8 cellular contexts compared by ENCODE assay signal in genomic region chr9:76810377-76810957, GRCh38. TPM values are rescaled to one million over a fixed set of nuclear protein-coding genes. Genes with fewer than 3 reads are reported as not detected.
DNase-seq lines count a peak whose midpoint lies in the region; ATAC-seq, FAIRE-seq and TF ChIP-seq lines count a peak whose summit lies in the region.

No MANE protein-coding gene starts in this region.

- peaks cover 6% of the 10 kb centered on the region for H3K4me1 Mint-ChIP-seq in astrocyte (ENCODE audit: low read depth, unreplicated experiment)

- H3K4me3 ChIP-seq in astrocyte (ENCODE audit: insufficient read depth, low read depth, low read length): no peak overlapping the region

- H3K79me2 ChIP-seq in astrocyte (ENCODE audit: insufficient read depth, low read length): no peaks in the 10 kb centered on the region

- no peak overlapping the region for H3K27ac ChIP-seq in astrocyte (ENCODE audit: low read depth, low read length)

- no peaks in the 10 kb centered on the region for H3K4me1 ChIP-seq in astrocyte (ENCODE audit: insufficient read depth, low read length)

- H3K36me3 Mint-ChIP-seq in astrocyte (ENCODE audit: low read depth, unreplicated experiment): no peaks in the 10 kb centered on the region

- no peaks in the 10 kb centered on the region for H3K9me3 ChIP-seq in astrocyte (ENCODE audit: insufficient read depth, low read depth, low read length)

- DNase-seq in Ammon's horn (ENCODE audit: low spot score) (peak; percentile 85), GM13977 (ENCODE audit: low spot score) (peak; percentile 39), NCI-H2227 treated with DMSO at 0.1 percent for 48 hours (lab: John Stamatoyannopoulos, UW) (peak; percentile 62), astrocyte (ENCODE audit: low read depth) (peak; percentile 39), hippocampal formation (lab: John Stamatoyannopoulos, UW) (peak; percentile 16 to 82), GDM1 (lab: John Stamatoyannopoulos, UW) (no peak)
- DNase-seq in stimulated activated CD4-positive, alpha-beta T cell treated with anti-CD3 and anti-CD28 coated beads, TNF-alpha, amount 100 ng/mL, for 48 hours (ENCODE audit: low read depth in 3 of 3): peak in 2 of 3 donors; percentile 3 to 4

- H2AFZ ChIP-seq in astrocyte (ENCODE audit: low read depth, low read length): no peak overlapping the region

- peak; percentile 66 for FAIRE-seq in astrocyte (lab: Jason Lieb, UNC)

- no peak overlapping the region for H3K27ac Mint-ChIP-seq in astrocyte (ENCODE audit: unreplicated experiment)

- no peaks in the 10 kb centered on the region for H4K20me1 ChIP-seq in astrocyte (ENCODE audit: insufficient read depth, low read length)

- no peak overlapping the region for H3K9ac ChIP-seq in astrocyte (ENCODE audit: low read length)

- ATAC-seq in HG03060 (IDR thresholded peaks at IDR 0.05; ENCODE audit: low read depth, unreplicated experiment): peak; percentile 73

- peaks cover 15% of the 10 kb centered on the region for H3K27me3 Mint-ChIP-seq in astrocyte (ENCODE audit: low read depth, unreplicated experiment)

- peaks cover 4% of the 10 kb centered on the region for H3K27me3 ChIP-seq in astrocyte (ENCODE audit: insufficient read depth, low read length)

- H3K36me3 ChIP-seq in astrocyte (ENCODE audit: insufficient read depth, low read length): no peaks in the 10 kb centered on the region

- TF ChIP-seq CTCF in GM13977 (IDR thresholded peaks at IDR 0.05; ENCODE audit: extremely low read depth, insufficient read depth, missing control alignments) (peak; percentile 81), astrocyte (IDR thresholded peaks at IDR 0.05; ENCODE audit: insufficient read depth, low read depth, low read length) (peak; percentile 98)

- no peaks in the 10 kb centered on the region for H3K9me3 Mint-ChIP-seq in astrocyte (ENCODE audit: unreplicated experiment)

- H3K4me2 ChIP-seq in astrocyte (ENCODE audit: low read length): no peak overlapping the region

- in situ Hi-C loops in GM13977 (cut with MboI; ENCODE audit: low pct_unique_long_range_greater_than_20kb, low sequenced_read_pairs, unreplicated experiment): loop anchor here (25.0 kb wide), 2 partner anchors 177 to 327 kb away; no protein-coding TSS in a partner anchor

- no peak overlapping the region for H3K4me3 Mint-ChIP-seq in astrocyte (ENCODE audit: unreplicated experiment)

RNA-seq across cellular contexts. Expression of gene PCA3, which starts 46.2 kb away (rescaled TPM):
- not detected in 2 replicates for total RNA-seq in astrocyte
